ENCODE assay signal across 12 cellular contexts in the genomic region with DNA sequence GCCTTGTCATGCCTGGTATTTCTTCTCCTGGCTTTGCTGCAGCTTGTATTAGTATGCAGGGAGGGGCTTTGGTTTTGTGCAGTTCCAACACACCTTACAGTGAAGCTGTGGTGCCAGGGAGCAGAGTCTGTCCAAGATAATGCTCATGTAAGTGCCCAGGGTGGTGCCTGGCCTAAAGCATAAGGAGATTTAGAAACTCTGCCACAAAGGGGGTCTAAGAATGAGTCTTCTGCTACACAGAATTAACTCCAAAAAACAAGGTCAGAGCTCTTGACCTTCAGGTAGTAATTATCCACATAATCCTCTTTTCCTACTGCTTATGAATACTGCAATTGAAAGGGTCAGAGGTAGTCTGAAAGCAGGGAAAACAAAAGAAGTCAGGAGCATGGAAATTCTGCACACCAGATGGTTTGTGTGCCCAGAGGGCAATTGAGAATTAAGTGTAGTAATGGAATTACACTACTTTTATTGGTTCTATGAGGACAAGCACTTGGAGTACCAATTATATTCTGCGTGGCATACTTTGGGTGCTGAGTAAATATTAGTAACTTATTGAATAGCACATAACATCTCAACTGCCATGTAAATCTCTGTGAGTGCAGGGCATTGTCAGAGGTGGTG.
A peak's percentile ranks its signal among the peaks of the same experiment; 100 is the strongest.
DNase-seq lines count a peak whose midpoint lies in the region; ATAC-seq and TF ChIP-seq lines count a peak whose summit lies in the region.
"Had no signal": no experiment of that assay in that cellular context is flagged by ENCODE, and none has a peak within 500 bp of the region (broad histone marks: within the 10 kb centered on the region; RNA-seq: fewer than 3 reads in every experiment).

No MANE protein-coding gene starts in this region.

- no peak for TF ChIP-seq CTCF in GM13977 (IDR thresholded peaks at IDR 0.05; ENCODE audit: extremely low read depth, insufficient read depth, missing control alignments)
- no peak for TF ChIP-seq CTCF in suprapubic skin (IDR thresholded peaks at IDR 0.05)

- TF ChIP-seq EP300 in suprapubic skin (IDR thresholded peaks at IDR 0.05) = no peak

- in situ Hi-C loops in GM13977 (cut with MboI; ENCODE audit: low pct_unique_long_range_greater_than_20kb, low sequenced_read_pairs, unreplicated experiment) = no loop called here

- ATAC-seq in GM21367 (IDR thresholded peaks at IDR 0.05; ENCODE audit: unreplicated experiment) = no peak
- ATAC-seq: psoas muscle had no signal

- no peaks in the 10 kb centered on the region for H3K9me3 ChIP-seq in suprapubic skin
- H3K9me3 ChIP-seq: psoas muscle had no signal

- H3K36me3 ChIP-seq in suprapubic skin = no peaks in the 10 kb centered on the region

- TF ChIP-seq POLR2A in suprapubic skin (IDR thresholded peaks at IDR 0.05) = no peak

- WGBS in suprapubic skin = 52% methylated on average over 1 of the region's 1 CpG

- peaks cover 25% of the 10 kb centered on the region for H3K4me1 ChIP-seq in suprapubic skin

- H3K27me3 ChIP-seq in suprapubic skin = no peaks in the 10 kb centered on the region
- H3K27me3 ChIP-seq: dorsolateral prefrontal cortex had no signal

- H3K4me3 ChIP-seq in suprapubic skin = no peak overlapping the region
- H3K4me3 ChIP-seq: dorsolateral prefrontal cortex, psoas muscle had no signal

- peak; percentile 93 for DNase-seq in DMS153 (lab: John Stamatoyannopoulos, UW)
- peak; percentile 48 for DNase-seq in M059J (ENCODE audit: low read depth)
- peak; percentile 96 for DNase-seq in NCI-H69 (lab: John Stamatoyannopoulos, UW)
- peak; percentile 26 for DNase-seq in left kidney (ENCODE audit: low read depth, low spot score)
- DNase-seq in GM13977 (ENCODE audit: low spot score) = no peak
- no peak for DNase-seq in suprapubic skin (ENCODE audit: low spot score in 2 of 2)
- DNase-seq in medulla oblongata (ENCODE audit: extremely low spot score) = no peak
- DNase-seq: activated CD8-positive, alpha-beta memory T cell treated with anti-CD3 and anti-CD28 coated beads for 24 hours; dorsolateral prefrontal cortex; psoas muscle; substantia nigra had no signal

- no peak overlapping the region for H3K27ac ChIP-seq in suprapubic skin
- H3K27ac ChIP-seq: dorsolateral prefrontal cortex, psoas muscle had no signal

Comparison
In these comparisons a context has a peak if more than half of its experiments do, and no peak if none do; other contexts are left out.
1. DNase-seq: peak in DMS153 (single experiment), M059J (single experiment), NCI-H69 (single experiment) and left kidney (single experiment); none in GM13977 (single experiment), suprapubic skin (0 of 2) and medulla oblongata (single experiment).